Comparison of ENCODE assay signal across 28 cellular contexts in genomic region chr1:8691662-8692061, GRCh38.
"Had no signal": no experiment of that assay in that cellular context is flagged by ENCODE, and none has a peak within 500 bp of the region (broad histone marks: within the 10 kb centered on the region; RNA-seq: fewer than 3 reads in every experiment).

No MANE protein-coding gene starts in this region.

- DNase-seq: activated CD4-positive, alpha-beta memory T cell treated with anti-CD3 and anti-CD28 coated beads, Interleukin-2, amount 10 ng/mL, durations not matched to agents 7 days and 5 days; activated CD4-positive, alpha-beta T cell treated with anti-CD3 and anti-CD28 coated beads for 1 hour; activated CD4-positive, alpha-beta T cell treated with anti-CD3 and anti-CD28 coated beads for 4 hours; activated CD4-positive, alpha-beta T cell treated with anti-CD3 and anti-CD28 coated beads, Interleukin-2, amount 10 ng/mL, durations not matched to agents 7 days and 5 days; activated CD4-positive, alpha-beta T cell treated with anti-CD3 and anti-CD28 coated beads, Interleukin-2, amount 50 U/mL, for 4 hours; activated CD8-positive, alpha-beta memory T cell treated with anti-CD3 and anti-CD28 coated beads, Interleukin-2, amount 50 U/mL, for 48 hours; activated gamma-delta T cell; activated naive CD4-positive, alpha-beta T cell; activated naive CD4-positive, alpha-beta T cell treated with anti-CD3 and anti-CD28 coated beads, Interleukin-2, amount 50 U/mL, for 16 hours; activated T-cell treated with anti-CD3 and anti-CD28 coated beads for 4 hours; activated T-cell treated with anti-CD3 and anti-CD28 coated beads, Interleukin-2, amount 50 U/mL, for 24 hours; activated T-cell treated with anti-CD3 and anti-CD28 coated beads, Interleukin-2, amount 50 U/mL, for 72 hours; amniotic stem cell; anterior cingulate cortex; body of pancreas; caudate nucleus; cortex of kidney; dermis blood vessel endothelial cell; effector CD4-positive, alpha-beta T cell; effector memory CD8-positive, alpha-beta T cell; erythroblast; foreskin keratinocyte; gastrocnemius medialis; glutamatergic neuron; heart left ventricle; T-helper 2 cell had no signal

- ATAC-seq: activated T-cell treated with anti-CD3 and anti-CD28 coated beads, Interleukin-2, amount 50 U/mL, for 72 hours; body of pancreas; effector memory CD8-positive, alpha-beta T cell; foreskin keratinocyte; gastrocnemius medialis; heart left ventricle had no signal

- H3K27me3 Mint-ChIP-seq: activated CD4-positive, alpha-beta memory T cell treated with anti-CD3 and anti-CD28 coated beads, Interleukin-2, amount 10 ng/mL, durations not matched to agents 7 days and 5 days; activated CD4-positive, alpha-beta T cell treated with anti-CD3 and anti-CD28 coated beads, Interleukin-2, amount 10 ng/mL, durations not matched to agents 7 days and 5 days; activated naive CD8-positive, alpha-beta T cell; activated T-cell treated with anti-CD3 and anti-CD28 coated beads, Interleukin-2, amount 50 U/mL, for 24 hours; effector memory CD8-positive, alpha-beta T cell had no signal

- H3K4me3 Mint-ChIP-seq: activated CD4-positive, alpha-beta memory T cell treated with anti-CD3 and anti-CD28 coated beads, Interleukin-2, amount 10 ng/mL, durations not matched to agents 7 days and 5 days; activated CD4-positive, alpha-beta T cell treated with anti-CD3 and anti-CD28 coated beads, Interleukin-2, amount 10 ng/mL, durations not matched to agents 7 days and 5 days; activated naive CD8-positive, alpha-beta T cell; activated T-cell treated with anti-CD3 and anti-CD28 coated beads, Interleukin-2, amount 50 U/mL, for 24 hours; activated T-cell treated with anti-CD3 and anti-CD28 coated beads, Interleukin-2, amount 50 U/mL, for 72 hours; effector memory CD8-positive, alpha-beta T cell had no signal

- FAIRE-seq: colon had no signal

- H3K27ac Mint-ChIP-seq: activated CD4-positive, alpha-beta memory T cell treated with anti-CD3 and anti-CD28 coated beads, Interleukin-2, amount 10 ng/mL, durations not matched to agents 7 days and 5 days; activated CD4-positive, alpha-beta T cell treated with anti-CD3 and anti-CD28 coated beads, Interleukin-2, amount 10 ng/mL, durations not matched to agents 7 days and 5 days; activated naive CD8-positive, alpha-beta T cell; activated T-cell treated with anti-CD3 and anti-CD28 coated beads, Interleukin-2, amount 50 U/mL, for 24 hours; activated T-cell treated with anti-CD3 and anti-CD28 coated beads, Interleukin-2, amount 50 U/mL, for 72 hours; effector memory CD8-positive, alpha-beta T cell had no signal

- H3K9me3 Mint-ChIP-seq: activated CD4-positive, alpha-beta memory T cell treated with anti-CD3 and anti-CD28 coated beads, Interleukin-2, amount 10 ng/mL, durations not matched to agents 7 days and 5 days; activated CD4-positive, alpha-beta T cell treated with anti-CD3 and anti-CD28 coated beads, Interleukin-2, amount 10 ng/mL, durations not matched to agents 7 days and 5 days; activated T-cell treated with anti-CD3 and anti-CD28 coated beads, Interleukin-2, amount 50 U/mL, for 24 hours; activated T-cell treated with anti-CD3 and anti-CD28 coated beads, Interleukin-2, amount 50 U/mL, for 72 hours; effector memory CD8-positive, alpha-beta T cell had no signal
